Comparison of ENCODE assay signal across 2 cellular contexts in genomic region chr3:66121288-66121687, GRCh38.
TF ChIP-seq lines count a peak whose summit lies in the region.

No MANE protein-coding gene starts in this region.

TF ChIP-seq in SK-N-SH, 30 proteins besides CTCF, POLR2A, EP300 and RAD21 (continued from another document):
- TF ChIP-seq, protein P1, sequence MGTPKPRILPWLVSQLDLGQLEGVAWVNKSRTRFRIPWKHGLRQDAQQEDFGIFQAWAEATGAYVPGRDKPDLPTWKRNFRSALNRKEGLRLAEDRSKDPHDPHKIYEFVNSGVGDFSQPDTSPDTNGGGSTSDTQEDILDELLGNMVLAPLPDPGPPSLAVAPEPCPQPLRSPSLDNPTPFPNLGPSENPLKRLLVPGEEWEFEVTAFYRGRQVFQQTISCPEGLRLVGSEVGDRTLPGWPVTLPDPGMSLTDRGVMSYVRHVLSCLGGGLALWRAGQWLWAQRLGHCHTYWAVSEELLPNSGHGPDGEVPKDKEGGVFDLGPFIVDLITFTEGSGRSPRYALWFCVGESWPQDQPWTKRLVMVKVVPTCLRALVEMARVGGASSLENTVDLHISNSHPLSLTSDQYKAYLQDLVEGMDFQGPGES (IDR thresholded peaks at IDR 0.05; ENCODE audit: low read depth, low read length), result no peak
- TF ChIP-seq RXRA (IDR thresholded peaks at IDR 0.05; ENCODE audit: borderline replicate concordance, low read depth) (no peak), USF1 (IDR thresholded peaks at IDR 0.05; ENCODE audit: borderline replicate concordance, low read depth) (no peak), SIN3A (IDR thresholded peaks at IDR 0.05; ENCODE audit: borderline replicate concordance, low read depth, low read length) (no peak), GABPA (IDR thresholded peaks at IDR 0.05; ENCODE audit: low read depth) (no peak), ELF1 (IDR thresholded peaks at IDR 0.05) (no peak), POLR2AphosphoS5 (IDR thresholded peaks at IDR 0.05; ENCODE audit: low read depth, low read length) (no peak), TEAD4 (IDR thresholded peaks at IDR 0.05; ENCODE audit: borderline replicate concordance, insufficient read depth) (no peak), NRF1 (IDR thresholded peaks at IDR 0.05; ENCODE audit: low read depth, low read length) (no peak), TCF12 (IDR thresholded peaks at IDR 0.05) (no peak)
- TF ChIP-seq, protein P2, sequence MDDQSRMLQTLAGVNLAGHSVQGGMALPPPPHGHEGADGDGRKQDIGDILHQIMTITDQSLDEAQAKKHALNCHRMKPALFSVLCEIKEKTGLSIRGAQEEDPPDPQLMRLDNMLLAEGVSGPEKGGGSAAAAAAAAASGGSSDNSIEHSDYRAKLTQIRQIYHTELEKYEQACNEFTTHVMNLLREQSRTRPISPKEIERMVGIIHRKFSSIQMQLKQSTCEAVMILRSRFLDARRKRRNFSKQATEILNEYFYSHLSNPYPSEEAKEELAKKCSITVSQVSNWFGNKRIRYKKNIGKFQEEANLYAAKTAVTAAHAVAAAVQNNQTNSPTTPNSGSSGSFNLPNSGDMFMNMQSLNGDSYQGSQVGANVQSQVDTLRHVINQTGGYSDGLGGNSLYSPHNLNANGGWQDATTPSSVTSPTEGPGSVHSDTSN (IDR thresholded peaks at IDR 0.05), result no peak

TF ChIP-seq in SK-N-SH treated with all-trans-retinoic acid at 6 μM for 48 hours, 23 proteins besides CTCF, POLR2A, EP300 and RAD21:
- no peak for TF ChIP-seq TSHZ2 (CRISPR knock-in tag; IDR thresholded peaks at IDR 0.05)
- TF ChIP-seq ZNF8 (CRISPR knock-in tag; IDR thresholded peaks at IDR 0.05), result no peak
- TF ChIP-seq ZNF565 (CRISPR knock-in tag; conservative IDR thresholded peaks at IDR 0.05; ENCODE audit: low read depth), result no peak
- no peak for TF ChIP-seq ZNF70 (CRISPR knock-in tag; IDR thresholded peaks at IDR 0.05)
- TF ChIP-seq ISL1 (CRISPR knock-in tag; IDR thresholded peaks at IDR 0.05), result no peak
- TF ChIP-seq BACH2 (CRISPR knock-in tag; IDR thresholded peaks at IDR 0.05; ENCODE audit: borderline replicate concordance), result no peak
- no peak for TF ChIP-seq ARNTL (CRISPR knock-in tag; IDR thresholded peaks at IDR 0.05; ENCODE audit: borderline replicate concordance, low read depth)
- no peak for TF ChIP-seq GLIS3 (CRISPR knock-in tag; IDR thresholded peaks at IDR 0.05)
- no peak for TF ChIP-seq ZC3H10 (CRISPR knock-in tag; IDR thresholded peaks at IDR 0.05)
- no peak for TF ChIP-seq CSDC2 (CRISPR knock-in tag; IDR thresholded peaks at IDR 0.05)
- TF ChIP-seq PPARA (CRISPR knock-in tag; IDR thresholded peaks at IDR 0.05; ENCODE audit: borderline replicate concordance), result no peak
- TF ChIP-seq TCF4 (CRISPR knock-in tag; IDR thresholded peaks at IDR 0.05; ENCODE audit: borderline replicate concordance), result no peak
- TF ChIP-seq SNAI2 (CRISPR knock-in tag; IDR thresholded peaks at IDR 0.05), result no peak
- TF ChIP-seq PATZ1 (CRISPR knock-in tag; IDR thresholded peaks at IDR 0.05; ENCODE audit: borderline replicate concordance), result no peak
- TF ChIP-seq RARB (CRISPR knock-in tag; IDR thresholded peaks at IDR 0.05), result no peak
- TF ChIP-seq, protein P3, sequence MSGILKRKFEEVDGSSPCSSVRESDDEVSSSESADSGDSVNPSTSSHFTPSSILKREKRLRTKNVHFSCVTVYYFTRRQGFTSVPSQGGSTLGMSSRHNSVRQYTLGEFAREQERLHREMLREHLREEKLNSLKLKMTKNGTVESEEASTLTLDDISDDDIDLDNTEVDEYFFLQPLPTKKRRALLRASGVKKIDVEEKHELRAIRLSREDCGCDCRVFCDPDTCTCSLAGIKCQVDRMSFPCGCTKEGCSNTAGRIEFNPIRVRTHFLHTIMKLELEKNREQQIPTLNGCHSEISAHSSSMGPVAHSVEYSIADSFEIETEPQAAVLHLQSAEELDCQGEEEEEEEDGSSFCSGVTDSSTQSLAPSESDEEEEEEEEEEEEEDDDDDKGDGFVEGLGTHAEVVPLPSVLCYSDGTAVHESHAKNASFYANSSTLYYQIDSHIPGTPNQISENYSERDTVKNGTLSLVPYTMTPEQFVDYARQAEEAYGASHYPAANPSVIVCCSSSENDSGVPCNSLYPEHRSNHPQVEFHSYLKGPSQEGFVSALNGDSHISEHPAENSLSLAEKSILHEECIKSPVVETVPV (CRISPR knock-in tag; IDR thresholded peaks at IDR 0.05), result no peak
- no peak for TF ChIP-seq OSR1 (CRISPR knock-in tag; IDR thresholded peaks at IDR 0.05)
